Comparison of ENCODE assay signal across 31 cellular contexts in the genomic region with DNA sequence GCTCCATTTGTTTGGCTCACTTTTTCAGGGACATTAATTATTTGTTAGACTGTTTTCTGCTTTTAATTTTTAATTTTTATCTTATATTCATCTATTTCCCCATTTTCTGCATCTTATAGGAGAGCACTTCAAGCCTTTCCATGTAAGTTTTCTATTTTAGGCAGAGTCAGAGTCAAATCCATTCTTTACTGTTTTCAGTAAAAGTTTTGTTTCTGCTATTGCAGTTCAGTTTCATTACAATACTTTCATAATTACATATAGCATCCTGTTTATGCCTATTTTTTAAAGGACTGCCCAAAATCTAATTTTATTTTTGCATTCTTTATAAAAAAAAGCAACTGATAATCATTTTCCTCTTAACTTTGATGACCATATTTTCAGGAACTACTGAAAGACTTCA. TPM values are rescaled to one million over a fixed set of nuclear protein-coding genes. Genes with fewer than 3 reads are reported as not detected.
"Had no signal": no experiment of that assay in that cellular context is flagged by ENCODE, and none has a peak within 500 bp of the region (broad histone marks: within the 10 kb centered on the region; RNA-seq: fewer than 3 reads in every experiment).

No MANE protein-coding gene starts in this region.

- H3K9me3 Mint-ChIP-seq: activated CD4-positive, alpha-beta memory T cell treated with anti-CD3 and anti-CD28 coated beads, Interleukin-2, amount 10 ng/mL, durations not matched to agents 7 days and 5 days; activated naive CD4-positive, alpha-beta T cell treated with anti-CD3 and anti-CD28 coated beads, Interleukin-2, amount 10 ng/mL, durations not matched to agents 7 days and 5 days; activated naive CD8-positive, alpha-beta T cell treated with anti-CD3 and anti-CD28 coated beads for 36 hours had no signal

- H3K27ac ChIP-seq: Peyer's patch, RWPE1, SJCRH30, WERI-Rb-1 had no signal

- H3K4me3 ChIP-seq: Peyer's patch, SJCRH30 had no signal

- H3K9ac ChIP-seq: SK-N-SH had no signal

- H3K36me3 ChIP-seq: Peyer's patch, SJCRH30, WERI-Rb-1 had no signal

- FAIRE-seq: colon had no signal

- H3K27me3 Mint-ChIP-seq: activated naive CD4-positive, alpha-beta T cell treated with anti-CD3 and anti-CD28 coated beads, Interleukin-2, amount 10 ng/mL, durations not matched to agents 7 days and 5 days had no signal

- DNase-seq: activated CD4-positive, alpha-beta memory T cell treated with anti-CD3 and anti-CD28 coated beads, Interleukin-2, amount 10 ng/mL, durations not matched to agents 7 days and 5 days; activated CD4-positive, alpha-beta T cell treated with anti-CD3 and anti-CD28 coated beads for 36 hours; activated CD4-positive, alpha-beta T cell treated with anti-CD3 and anti-CD28 coated beads, Interleukin-2, amount 50 U/mL, for 1 hour; activated CD8-positive, alpha-beta memory T cell treated with anti-CD3 and anti-CD28 coated beads, Interleukin-2, amount 50 U/mL, for 4 hours; activated gamma-delta T cell treated with Interleukin-2 at 50 U/mL for 16 hours; activated naive CD4-positive, alpha-beta T cell treated with anti-CD3 and anti-CD28 coated beads, Interleukin-2, amount 10 ng/mL, durations not matched to agents 7 days and 5 days; activated naive CD8-positive, alpha-beta T cell treated with anti-CD3 and anti-CD28 coated beads for 36 hours; activated T-cell treated with anti-CD3 and anti-CD28 coated beads, Interleukin-2, amount 50 U/mL, for 72 hours; anterior cingulate cortex; cerebellar nuclear complex; NCI-H1048; NCI-H1930; NCI-H2107; NCI-H2171 treated with DMSO at 0.1 percent for 48 hours; NCI-H226; NCI-H526 treated with DMSO at 0.1 percent for 48 hours; NCI-H82; NK-92 treated with Interleukin-12 subunit alpha and Interleukin-12 subunit beta, amount 100 ng/mL, for 24 hours; Peyer's patch; Right ventricle myocardium superior; SJCRH30; SK-N-SH; WERI-Rb-1 had no signal

- H3K27ac Mint-ChIP-seq: activated CD4-positive, alpha-beta memory T cell treated with anti-CD3 and anti-CD28 coated beads, Interleukin-2, amount 10 ng/mL, durations not matched to agents 7 days and 5 days; activated CD4-positive, alpha-beta T cell treated with anti-CD3 and anti-CD28 coated beads for 36 hours; activated naive CD4-positive, alpha-beta T cell treated with anti-CD3 and anti-CD28 coated beads, Interleukin-2, amount 10 ng/mL, durations not matched to agents 7 days and 5 days; activated naive CD8-positive, alpha-beta T cell treated with anti-CD3 and anti-CD28 coated beads for 36 hours; activated T-cell treated with anti-CD3 and anti-CD28 coated beads, Interleukin-2, amount 50 U/mL, for 72 hours; activated T-helper 2 cell treated with anti-CD3 and anti-CD28 coated beads, Interferon-gamma antibody, Interleukin-2, Interleukin-4, amounts not matched to agents 10 μg/mL and 5 μg/mL and 100 μg/mL, durations not matched to agents 14 hours and 24 hours and 36 hours; dendritic cell treated with granulocyte-macrophage colony-stimulating factor and Interleukin-4, amounts not matched to agents 40 ng/mL and 50 ng/mL, for 4 days had no signal

- H3K4me1 ChIP-seq: Peyer's patch, SJCRH30 had no signal

- ATAC-seq: activated CD4-positive, alpha-beta T cell treated with anti-CD3 and anti-CD28 coated beads for 36 hours had no signal

- H3K4me3 Mint-ChIP-seq: activated CD4-positive, alpha-beta memory T cell treated with anti-CD3 and anti-CD28 coated beads, Interleukin-2, amount 10 ng/mL, durations not matched to agents 7 days and 5 days; activated CD4-positive, alpha-beta T cell treated with anti-CD3 and anti-CD28 coated beads for 36 hours; activated naive CD4-positive, alpha-beta T cell treated with anti-CD3 and anti-CD28 coated beads, Interleukin-2, amount 10 ng/mL, durations not matched to agents 7 days and 5 days; activated naive CD8-positive, alpha-beta T cell treated with anti-CD3 and anti-CD28 coated beads for 36 hours; activated T-cell treated with anti-CD3 and anti-CD28 coated beads, Interleukin-2, amount 50 U/mL, for 72 hours; dendritic cell treated with granulocyte-macrophage colony-stimulating factor and Interleukin-4, amounts not matched to agents 40 ng/mL and 50 ng/mL, for 4 days had no signal

- H3K27me3 ChIP-seq: Peyer's patch had no signal

- H3K36me3 Mint-ChIP-seq: activated naive CD4-positive, alpha-beta T cell treated with anti-CD3 and anti-CD28 coated beads, Interleukin-2, amount 10 ng/mL, durations not matched to agents 7 days and 5 days; activated naive CD8-positive, alpha-beta T cell treated with anti-CD3 and anti-CD28 coated beads for 36 hours had no signal

- H3K4me2 ChIP-seq: SK-N-SH had no signal

- H3K9me3 ChIP-seq: Peyer's patch, SJCRH30, SK-N-SH had no signal

- H3K4me1 Mint-ChIP-seq: activated CD4-positive, alpha-beta T cell treated with anti-CD3 and anti-CD28 coated beads for 36 hours; activated naive CD8-positive, alpha-beta T cell treated with anti-CD3 and anti-CD28 coated beads for 36 hours had no signal

RNA-seq across cellular contexts. Expression of gene OR10A5, which starts 3.8 kb away (rescaled TPM):
- total RNA-seq: activated CD4-positive, alpha-beta memory T cell treated with anti-CD3 and anti-CD28 coated beads, Interleukin-2, amount 10 ng/mL, durations not matched to agents 7 days and 5 days; activated CD4-positive, alpha-beta T cell treated with anti-CD3 and anti-CD28 coated beads for 36 hours; activated naive CD8-positive, alpha-beta T cell treated with anti-CD3 and anti-CD28 coated beads for 36 hours; activated T-cell treated with anti-CD3 and anti-CD28 coated beads, Interleukin-2, amount 50 U/mL, for 72 hours; activated T-helper 2 cell treated with anti-CD3 and anti-CD28 coated beads, Interferon-gamma antibody, Interleukin-2, Interleukin-4, amounts not matched to agents 10 μg/mL and 5 μg/mL and 100 μg/mL, durations not matched to agents 14 hours and 24 hours and 36 hours; cardiac septum; NCI-H460; Peyer's patch; Right ventricle myocardium superior; SJCRH30; T-helper 2 cell treated with Interferon-gamma antibody and Interleukin-4, amounts not matched to agents 100 ng/mL and 5 ng/mL, for 36 hours had no signal
- polyA plus RNA-seq: adipose tissue, SK-N-SH had no signal

RNA-seq across cellular contexts. Expression of gene OR10A2, which starts 21.2 kb away (rescaled TPM):
- total RNA-seq: activated CD4-positive, alpha-beta memory T cell treated with anti-CD3 and anti-CD28 coated beads, Interleukin-2, amount 10 ng/mL, durations not matched to agents 7 days and 5 days; activated CD4-positive, alpha-beta T cell treated with anti-CD3 and anti-CD28 coated beads for 36 hours; activated naive CD8-positive, alpha-beta T cell treated with anti-CD3 and anti-CD28 coated beads for 36 hours; activated T-cell treated with anti-CD3 and anti-CD28 coated beads, Interleukin-2, amount 50 U/mL, for 72 hours; cardiac septum; NCI-H460; Peyer's patch; Right ventricle myocardium superior; SJCRH30; T-helper 2 cell treated with Interferon-gamma antibody and Interleukin-4, amounts not matched to agents 100 ng/mL and 5 ng/mL, for 36 hours had no signal
- polyA plus RNA-seq: adipose tissue, SK-N-SH had no signal

RNA-seq across cellular contexts. Expression of gene OR10A4, which starts 34.7 kb away (rescaled TPM):
- total RNA-seq: activated CD4-positive, alpha-beta memory T cell treated with anti-CD3 and anti-CD28 coated beads, Interleukin-2, amount 10 ng/mL, durations not matched to agents 7 days and 5 days; activated CD4-positive, alpha-beta T cell treated with anti-CD3 and anti-CD28 coated beads for 36 hours; activated naive CD8-positive, alpha-beta T cell treated with anti-CD3 and anti-CD28 coated beads for 36 hours; activated T-cell treated with anti-CD3 and anti-CD28 coated beads, Interleukin-2, amount 50 U/mL, for 72 hours; activated T-helper 2 cell treated with anti-CD3 and anti-CD28 coated beads, Interferon-gamma antibody, Interleukin-2, Interleukin-4, amounts not matched to agents 10 μg/mL and 5 μg/mL and 100 μg/mL, durations not matched to agents 14 hours and 24 hours and 36 hours; cardiac septum; NCI-H460; Peyer's patch; Right ventricle myocardium superior; SJCRH30; T-helper 2 cell treated with Interferon-gamma antibody and Interleukin-4, amounts not matched to agents 100 ng/mL and 5 ng/mL, for 36 hours had no signal
- polyA plus RNA-seq: adipose tissue, SK-N-SH had no signal

RNA-seq across cellular contexts. Expression of gene OR6A2, which starts 42.2 kb away (rescaled TPM):
- total RNA-seq: activated CD4-positive, alpha-beta memory T cell treated with anti-CD3 and anti-CD28 coated beads, Interleukin-2, amount 10 ng/mL, durations not matched to agents 7 days and 5 days; cardiac septum; NCI-H460; Right ventricle myocardium superior; SJCRH30 had no signal
- polyA plus RNA-seq: adipose tissue, SK-N-SH had no signal

RNA-seq across cellular contexts. Expression of gene OR2D2, which starts 50.6 kb away (rescaled TPM):
- total RNA-seq: activated CD4-positive, alpha-beta memory T cell treated with anti-CD3 and anti-CD28 coated beads, Interleukin-2, amount 10 ng/mL, durations not matched to agents 7 days and 5 days; activated naive CD8-positive, alpha-beta T cell treated with anti-CD3 and anti-CD28 coated beads for 36 hours; cardiac septum; Right ventricle myocardium superior; SJCRH30; T-helper 2 cell treated with Interferon-gamma antibody and Interleukin-4, amounts not matched to agents 100 ng/mL and 5 ng/mL, for 36 hours had no signal
- polyA plus RNA-seq: adipose tissue, SK-N-SH had no signal
